14 cellular contexts compared by ENCODE assay signal in genomic region chr2:217914078-217914477, GRCh38.
A peak's percentile ranks its signal among the peaks of the same experiment; 100 is the strongest.
DNase-seq lines count a peak whose midpoint lies in the region; ATAC-seq and TF ChIP-seq lines count a peak whose summit lies in the region.
"Had no signal": no experiment of that assay in that cellular context is flagged by ENCODE, and none has a peak within 500 bp of the region (broad histone marks: within the 10 kb centered on the region; RNA-seq: fewer than 3 reads in every experiment).

No MANE protein-coding gene starts in this region.

- H2BK15ac ChIP-seq in IMR-90 (ENCODE audit: low read depth, low read length) (no peak overlapping the region; the same call in 2 of the 3 replicates), neuronal stem cell (ENCODE audit: low read length) (no peak overlapping the region)

- H3K79me1 ChIP-seq in IMR-90 (ENCODE audit: low read depth in 1 of 2, low read length in 2 of 2) (peaks cover 40 to 95% of the 10 kb centered on the region in 2 experiments), neuronal stem cell (ENCODE audit: low read depth, low read length) (no peaks in the 10 kb centered on the region)

- peak overlapping the region; percentile 7; the same call in 1 of the 2 replicates for H4K91ac ChIP-seq in IMR-90 (ENCODE audit: insufficient read depth, low read depth, low read length)
- H4K91ac ChIP-seq in neuronal stem cell (ENCODE audit: low read depth, low read length, poor library complexity): no peak overlapping the region

- H3K9ac ChIP-seq in IMR-90 (ENCODE audit: low read depth, low read length) (no peak overlapping the region), colonic mucosa (ENCODE audit: low read depth in 2 of 2, low read length in 2 of 2) (no peak overlapping the region), neuronal stem cell (ENCODE audit: low read depth, low read length, poor library complexity) (no peak overlapping the region)

- no peak for TF ChIP-seq RAD21 in IMR-90 (IDR thresholded peaks at IDR 0.05; ENCODE audit: low read length)

- WGBS in IMR-90 (ENCODE audit: extremely low coverage in 2 of 2, insufficient read length in 1 of 2), 2 experiments: 100% methylated on average over 1 of the region's 1 CpG; no CpG with 5 or more reads in 1 of the 2 experiments
- 100% methylated on average over 1 of the region's 1 CpG for WGBS in suprapubic skin
- WGBS in neuronal stem cell (ENCODE audit: extremely low coverage in 2 of 2, insufficient read length in 2 of 2, insufficient replicate concordance in 1 of 2), 2 donors: no CpG with 5 or more reads among the region's 1 CpG

- no peak overlapping the region for H2BK12ac ChIP-seq in neuronal stem cell (ENCODE audit: low read length)

- no TSS peak for BruUV-seq in IMR-90 (replicated peaks; lab: Mats Ljungman, UMichigan)

- intact Hi-C loops in IMR-90 (cut with micrococcal nuclease) (no loop called here), colonic mucosa (cut with DNase I) (no loop called here)

- H3K36me3 ChIP-seq in IMR-90 (ENCODE audit: control insufficient read depth, insufficient read depth, low read length) (peaks cover 12% of the 10 kb centered on the region), colonic mucosa (no peaks in the 10 kb centered on the region), muscle layer of duodenum (ENCODE audit: control insufficient read depth in 1 of 2, insufficient read depth in 2 of 2, low read length in 2 of 2) (peaks cover 15 to 16% of the 10 kb centered on the region in 2 donors), suprapubic skin (peaks cover 5% of the 10 kb centered on the region), neuronal stem cell (replicated peaks in 1 of 2; ENCODE audit: control insufficient read depth in 2 of 2, insufficient read depth in 2 of 2, low read length in 2 of 2) (no peaks in the 10 kb centered on the region)

- H2AK9ac ChIP-seq in IMR-90 (replicated peaks; ENCODE audit: low read depth, low read length, poor library complexity): no peak overlapping the region

- no peak overlapping the region for H4K5ac ChIP-seq in IMR-90 (ENCODE audit: low read depth, low read length)

- H2BK120ac ChIP-seq in IMR-90 (ENCODE audit: low read depth, low read length) (no peak overlapping the region), neuronal stem cell (ENCODE audit: low read depth, low read length) (no peak overlapping the region)

- H3K14ac ChIP-seq in IMR-90 (replicated peaks; ENCODE audit: low read depth, low read length) (0 out of 2 replicates have a peak overlapping the region, but pooled peaks have one; percentile 60), neuronal stem cell (ENCODE audit: low read length) (no peak overlapping the region)

- DNase-seq in IMR-90 (no peak), colonic mucosa (no peak), suprapubic skin (ENCODE audit: low spot score in 2 of 2) (no peak), putamen (ENCODE audit: low spot score) (no peak), neuronal stem cell (ENCODE audit: low spot score) (no peak)
- DNase-seq in activated naive CD4-positive, alpha-beta T cell treated with Interleukin-2 at 50 U/mL for 16 hours: no peak
- DNase-seq: activated CD8-positive, alpha-beta memory T cell treated with anti-CD3 and anti-CD28 coated beads, Interleukin-2, amount 10 ng/mL, durations not matched to agents 7 days and 5 days; DMS79 treated with DMSO at 0.1 percent for 48 hours; kidney glomerular epithelial cell; NCI-H146 had no signal

- no peak overlapping the region for H3K23ac ChIP-seq in IMR-90 (ENCODE audit: low read depth, low read length)
- no peak overlapping the region for H3K23ac ChIP-seq in neuronal stem cell (ENCODE audit: low read depth, low read length, poor library complexity)

- TF ChIP-seq EP300 in suprapubic skin (IDR thresholded peaks at IDR 0.05): no peak

- no peak overlapping the region; the same call in 1 of the 2 replicates for H2BK20ac ChIP-seq in IMR-90 (ENCODE audit: low read depth, low read length)

- H3K9me3 ChIP-seq in IMR-90 (ENCODE audit: control insufficient read depth, insufficient read depth, low read length) (no peaks in the 10 kb centered on the region), colonic mucosa (no peaks in the 10 kb centered on the region), muscle layer of duodenum (ENCODE audit: control insufficient read depth in 1 of 2, low read length in 2 of 2) (no peaks in the 10 kb centered on the region), suprapubic skin (no peaks in the 10 kb centered on the region), neuronal stem cell (replicated peaks in 1 of 2; ENCODE audit: control insufficient read depth in 2 of 2, insufficient read depth in 1 of 2, low read depth in 1 of 2, low read length in 2 of 2) (no peaks in the 10 kb centered on the region)

- H4K20me1 ChIP-seq in IMR-90 (ENCODE audit: insufficient read depth, low read length): peaks cover 25% of the 10 kb centered on the region

- H3K56ac ChIP-seq in IMR-90 (ENCODE audit: extremely low read depth, insufficient read depth, low read length): no peak overlapping the region

- no peak overlapping the region for H3K18ac ChIP-seq in IMR-90 (ENCODE audit: low read depth, low read length)
- H3K18ac ChIP-seq in neuronal stem cell (ENCODE audit: low read length): no peak overlapping the region

- no peak overlapping the region for H3K27ac ChIP-seq in IMR-90 (ENCODE audit: insufficient read depth, low read length)
- H3K27ac ChIP-seq in colonic mucosa: peak overlapping the region; percentile 2
- H3K27ac ChIP-seq in muscle layer of duodenum (ENCODE audit: low read length): peak overlapping the region; percentile 85
- H3K27ac ChIP-seq in suprapubic skin: peak overlapping the region; percentile 50
- no peak overlapping the region for H3K27ac ChIP-seq in neuronal stem cell (replicated peaks; ENCODE audit: low read length)

- H3K4me2 ChIP-seq in IMR-90 (ENCODE audit: low read depth, low read length) (no peak overlapping the region), neuronal stem cell (ENCODE audit: insufficient read depth, low read length, poor library complexity, severe bottlenecking) (no peak overlapping the region)

- TF ChIP-seq CTCF in IMR-90 (conservative IDR thresholded peaks at IDR 0.05; ENCODE audit: low read depth, low read length): no peak
- no peak for TF ChIP-seq CTCF in colonic mucosa (IDR thresholded peaks at IDR 0.05)
- TF ChIP-seq CTCF in suprapubic skin (IDR thresholded peaks at IDR 0.05): no peak

- H3K27me3 ChIP-seq in IMR-90 (ENCODE audit: control insufficient read depth, insufficient read depth, low read length) (no peaks in the 10 kb centered on the region), colonic mucosa (no peaks in the 10 kb centered on the region), muscle layer of duodenum (ENCODE audit: low read depth, low read length) (no peaks in the 10 kb centered on the region), suprapubic skin (no peaks in the 10 kb centered on the region), neuronal stem cell (ENCODE audit: control insufficient read depth in 3 of 3, insufficient read depth in 3 of 3, low read depth in 1 of 3, low read length in 3 of 3) (peaks cover 0 to 10% (median 0%) of the 10 kb centered on the region in 3 experiments)

- peak overlapping the region; percentile 70 for H2AK5ac ChIP-seq in IMR-90 (ENCODE audit: low read depth, low read length)
- no peak overlapping the region for H2AK5ac ChIP-seq in neuronal stem cell (ENCODE audit: low read depth, low read length)

- peak overlapping the region; percentile 23 for H3K4ac ChIP-seq in IMR-90 (ENCODE audit: low read depth, low read length)
- H3K4ac ChIP-seq in neuronal stem cell (ENCODE audit: low read length): no peak overlapping the region

- in situ Hi-C loops in IMR-90 (cut with MboI; ENCODE audit: low sequenced_read_pairs): no loop called here

- dilution Hi-C loops in IMR-90 (cut with HindIII; ENCODE audit: low sequenced_read_pairs, unreplicated experiment): no loop called here

- ATAC-seq in IMR-90 (ENCODE audit: low read depth) (no peak), HG02610 (IDR thresholded peaks at IDR 0.05; ENCODE audit: unreplicated experiment) (no peak)
- ATAC-seq: activated CD8-positive, alpha-beta memory T cell treated with anti-CD3 and anti-CD28 coated beads, Interleukin-2, amount 10 ng/mL, durations not matched to agents 7 days and 5 days; activated T-helper 17 cell treated with anti-CD3 and anti-CD28 coated beads, Interleukin-2, amount 50 U/mL, for 72 hours; stimulated activated effector memory CD8-positive, alpha-beta T cell treated with anti-CD3 and anti-CD28 coated beads, Interleukin-12 subunit alpha, Interleukin-12 subunit beta, amount 100 ng/mL, for 72 hours had no signal

- H2AFZ ChIP-seq in IMR-90 (replicated peaks; ENCODE audit: low read length, poor library complexity): no peak overlapping the region
- H2AFZ ChIP-seq in neuronal stem cell (ENCODE audit: low read length): no peak overlapping the region

- H3K4me1 ChIP-seq in IMR-90 (ENCODE audit: control insufficient read depth, insufficient read depth, low read length) (peaks cover 49% of the 10 kb centered on the region), colonic mucosa (peaks cover 2% of the 10 kb centered on the region), muscle layer of duodenum (ENCODE audit: control insufficient read depth in 1 of 2, insufficient read depth in 2 of 2, low read length in 2 of 2) (peaks cover 31 to 99% of the 10 kb centered on the region in 2 donors), suprapubic skin (peaks cover 88% of the 10 kb centered on the region), neuronal stem cell (ENCODE audit: control insufficient read depth in 2 of 2, insufficient read depth in 1 of 2, low read depth in 1 of 2, low read length in 2 of 2) (peaks cover 5 to 17% of the 10 kb centered on the region in 2 donors)

- CTCF ChIA-PET in IMR-90 (lab: Yijun Ruan, JAX): interaction anchor here (0.6 kb wide), 1 partner anchor 10 kb away, joined by 3 read pairs; no protein-coding TSS in a partner anchor

- TF ChIP-seq POLR2A in IMR-90 (IDR thresholded peaks at IDR 0.05; ENCODE audit: low read depth, low read length): no peak
- no peak for TF ChIP-seq POLR2A in suprapubic skin (IDR thresholded peaks at IDR 0.05)

- H3K9me1 ChIP-seq in IMR-90 (ENCODE audit: insufficient read depth, low read length): peaks cover 40% of the 10 kb centered on the region

- POLR2A ChIA-PET in IMR-90 (lab: Charles Lee; ENCODE audit: unreplicated experiment): no interaction called here

- H3K4me3 ChIP-seq in IMR-90 (ENCODE audit: insufficient read depth, low read depth, low read length) (no peak overlapping the region), colonic mucosa (no peak overlapping the region), muscle layer of duodenum (ENCODE audit: low read depth in 1 of 2, low read length in 2 of 2) (no peak overlapping the region), suprapubic skin (no peak overlapping the region), neuronal stem cell (ENCODE audit: low read length in 2 of 2) (no peak overlapping the region)

- peak overlapping the region in 1 of 2 experiments; percentile 9; a peak in 2 of 4 replicates for H4K8ac ChIP-seq in IMR-90 (ENCODE audit: low read depth in 2 of 2, low read length in 2 of 2)
- no peak overlapping the region for H4K8ac ChIP-seq in neuronal stem cell (ENCODE audit: low read depth, low read length)

- H2BK5ac ChIP-seq in IMR-90 (ENCODE audit: low read depth, low read length, poor library complexity, severe bottlenecking) (no peak overlapping the region), neuronal stem cell (ENCODE audit: low read length) (no peak overlapping the region)

TF ChIP-seq in IMR-90, 13 proteins besides CTCF, POLR2A, EP300 and RAD21 (continues in another document):
- TF ChIP-seq MAZ (IDR thresholded peaks at IDR 0.05; ENCODE audit: borderline replicate concordance, low read depth, low read length) (no peak), CHD1 (IDR thresholded peaks at IDR 0.05; ENCODE audit: low read depth, low read length) (no peak)

Comparison
In these comparisons a context has a peak if more than half of its experiments do, and no peak if none do; other contexts are left out.
1. H3K27ac ChIP-seq: peak in colonic mucosa (single experiment), muscle layer of duodenum (single experiment) and suprapubic skin (single experiment); none in IMR-90 (single experiment) and neuronal stem cell (single experiment).